12 cellular contexts compared by ENCODE assay signal in the genomic region with DNA sequence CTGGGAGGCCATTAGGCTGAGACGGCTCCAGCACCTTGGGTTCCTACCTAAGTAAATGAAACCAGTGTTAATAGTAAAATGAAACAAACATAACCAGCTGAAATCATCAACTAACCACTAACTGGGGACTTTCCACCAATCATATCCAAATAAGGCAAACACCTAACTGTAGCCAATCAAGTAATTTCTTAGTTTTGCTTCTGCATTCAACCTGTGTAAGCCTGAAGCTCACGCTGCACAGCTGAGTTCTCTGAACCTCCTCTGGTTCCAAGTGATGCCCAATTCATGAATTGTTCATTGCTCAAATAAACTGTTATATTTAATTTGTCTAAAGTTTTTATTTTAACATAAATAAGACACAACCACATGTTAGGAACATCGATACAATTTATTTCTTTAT. TPM values are rescaled to one million over a fixed set of nuclear protein-coding genes. Genes with fewer than 3 reads are reported as not detected.
A peak's percentile ranks its signal among the peaks of the same experiment; 100 is the strongest.
DNase-seq lines count a peak whose midpoint lies in the region; ATAC-seq and TF ChIP-seq lines count a peak whose summit lies in the region.
"Had no signal": no experiment of that assay in that cellular context is flagged by ENCODE, and none has a peak within 500 bp of the region (broad histone marks: within the 10 kb centered on the region; RNA-seq: fewer than 3 reads in every experiment).

No MANE protein-coding gene starts in this region.

- H3K27me3 Mint-ChIP-seq in T-helper 17 cell, result no peaks in the 10 kb centered on the region

- ATAC-seq in GM19452 (IDR thresholded peaks at IDR 0.05; ENCODE audit: unreplicated experiment), result peak; percentile 96
- ATAC-seq in HG02973 (IDR thresholded peaks at IDR 0.05; ENCODE audit: unreplicated experiment), result peak; percentile 91
- peak; percentile 80 for ATAC-seq in T-helper 17 cell

- TF ChIP-seq POLR2A in esophagus muscularis mucosa (IDR thresholded peaks at IDR 0.05; ENCODE audit: low read depth), result no peak
- no peak for TF ChIP-seq POLR2A in sigmoid colon (IDR thresholded peaks at IDR 0.05)

- in situ Hi-C loops in GM13976 (cut with MboI; ENCODE audit: low sequenced_read_pairs, unreplicated experiment), result no loop called here

- H3K4me3 Mint-ChIP-seq in T-helper 17 cell, result no peak overlapping the region
- H3K4me3 Mint-ChIP-seq: neural crest cell had no signal

- peaks cover 5% of the 10 kb centered on the region for H3K36me3 Mint-ChIP-seq in T-helper 17 cell (ENCODE audit: low read depth)

- H3K4me3 ChIP-seq in esophagus muscularis mucosa (no peak overlapping the region), sigmoid colon (no peak overlapping the region)
- H3K4me3 ChIP-seq: SJCRH30 had no signal

- intact Hi-C loops in esophagus muscularis mucosa (cut with DNase I) (no loop called here), sigmoid colon (cut with DNase I) (no loop called here)

- H3K27ac ChIP-seq in esophagus muscularis mucosa (replicated peaks in 1 of 4) (no peak overlapping the region), sigmoid colon (no peak overlapping the region)
- H3K27ac ChIP-seq: SJCRH30 had no signal

- no peaks in the 10 kb centered on the region for H3K9me3 ChIP-seq in T-helper 17 cell (ENCODE audit: control insufficient read depth, low read length, poor library complexity, severe bottlenecking)
- H3K9me3 ChIP-seq in esophagus muscularis mucosa, result no peaks in the 10 kb centered on the region
- H3K9me3 ChIP-seq in sigmoid colon, result no peaks in the 10 kb centered on the region
- H3K9me3 ChIP-seq: SJCRH30 had no signal

- no peaks in the 10 kb centered on the region for H3K36me3 ChIP-seq in esophagus muscularis mucosa
- H3K36me3 ChIP-seq in sigmoid colon, result no peaks in the 10 kb centered on the region
- H3K36me3 ChIP-seq: SJCRH30 had no signal

- no peak for TF ChIP-seq CTCF in GM13976 (IDR thresholded peaks at IDR 0.05; ENCODE audit: borderline replicate concordance, control extremely low read depth, extremely low read depth, insufficient read depth, missing control alignments)
- TF ChIP-seq CTCF in esophagus muscularis mucosa (IDR thresholded peaks at IDR 0.05), result no peak
- TF ChIP-seq CTCF in sigmoid colon (IDR thresholded peaks at IDR 0.05), result no peak

- H3K27me3 ChIP-seq in esophagus muscularis mucosa (peaks cover 0 to 3% (median 0%) of the 10 kb centered on the region in 4 donors), sigmoid colon (no peaks in the 10 kb centered on the region)
- H3K27me3 ChIP-seq: SJCRH30 had no signal

- H3K27ac Mint-ChIP-seq in T-helper 17 cell, result no peak overlapping the region

- WGBS in esophagus muscularis mucosa, result 70% methylated on average over 3 of the region's 3 CpGs
- WGBS in sigmoid colon, 2 donors, result 74% methylated on average over 3 of the region's 3 CpGs

- TF ChIP-seq EP300 in esophagus muscularis mucosa (IDR thresholded peaks at IDR 0.05) (no peak), sigmoid colon (IDR thresholded peaks at IDR 0.05) (no peak)

- no peaks in the 10 kb centered on the region for H3K4me1 ChIP-seq in esophagus muscularis mucosa
- H3K4me1 ChIP-seq in sigmoid colon, result no peaks in the 10 kb centered on the region
- H3K4me1 ChIP-seq: SJCRH30 had no signal

- peaks cover 6% of the 10 kb centered on the region for H3K4me1 Mint-ChIP-seq in T-helper 17 cell
- H3K4me1 Mint-ChIP-seq: neural crest cell had no signal

- DNase-seq in GM13976 (ENCODE audit: low spot score) (peak; percentile 25), T-helper 17 cell (no peak), middle frontal gyrus (ENCODE audit: extremely low spot score, low spot score) (no peak), esophagus muscularis mucosa (ENCODE audit: extremely low spot score) (no peak), sigmoid colon (no peak), occipital lobe (lab: John Stamatoyannopoulos, UW) (no peak)
- DNase-seq: CD8-positive, alpha-beta memory T cell; NCI-H1105 treated with DMSO at 0.1 percent for 48 hours; SJCRH30 had no signal

RNA-seq across cellular contexts. Expression of a gene that starts 22.5 kb away (rescaled TPM):
- 1 to 10 TPM; 1.9 to 2.5 TPM for total RNA-seq in T-helper 17 cell
- total RNA-seq in esophagus muscularis mucosa, result under 1 TPM in 1 of 4 donors, not detected in 3; 0.11 TPM
- 1 to 10 TPM in 1 of 4 donors, under 1 TPM in 2, not detected in 1; 0.27 to 2.3 (median 0.71) TPM for total RNA-seq in sigmoid colon
- polyA plus RNA-seq in sigmoid colon, result 1 to 10 TPM in 1 of 3 donors, under 1 TPM in 2; 0.32 to 3.0 (median 0.60) TPM
- total RNA-seq in occipital lobe, result 44.9 TPM

RNA-seq across cellular contexts. Expression of a gene that starts 49.4 kb away (rescaled TPM):
- 10 to 100 TPM; 26.7 to 26.8 TPM for total RNA-seq in T-helper 17 cell
- total RNA-seq in esophagus muscularis mucosa, result 10 to 100 TPM; 26.1 to 36.2 (median 31.0) TPM
- total RNA-seq in sigmoid colon, result 10 to 100 TPM; 15.1 to 32.1 (median 26.2) TPM
- polyA plus RNA-seq in sigmoid colon, result 10 to 100 TPM; 28.2 to 38.1 (median 31.2) TPM
- 40.1 TPM for total RNA-seq in occipital lobe

Comparison
In these comparisons a context has a peak if more than half of its experiments do, and no peak if none do; other contexts are left out.
1. RNA of a gene that starts 22.5 kb away (total RNA-seq): 44.9 TPM in occipital lobe (single experiment); 1.9 to 2.5 TPM in T-helper 17 cell, 0.27 to 2.3 TPM in sigmoid colon and 0.11 TPM in esophagus muscularis mucosa; every median in the first group is over 10 times any median in the second.
2. Peak in every context shown above with its lines, with median percentiles within 50 percentile points of each other: ATAC-seq.